In the genomic region with DNA sequence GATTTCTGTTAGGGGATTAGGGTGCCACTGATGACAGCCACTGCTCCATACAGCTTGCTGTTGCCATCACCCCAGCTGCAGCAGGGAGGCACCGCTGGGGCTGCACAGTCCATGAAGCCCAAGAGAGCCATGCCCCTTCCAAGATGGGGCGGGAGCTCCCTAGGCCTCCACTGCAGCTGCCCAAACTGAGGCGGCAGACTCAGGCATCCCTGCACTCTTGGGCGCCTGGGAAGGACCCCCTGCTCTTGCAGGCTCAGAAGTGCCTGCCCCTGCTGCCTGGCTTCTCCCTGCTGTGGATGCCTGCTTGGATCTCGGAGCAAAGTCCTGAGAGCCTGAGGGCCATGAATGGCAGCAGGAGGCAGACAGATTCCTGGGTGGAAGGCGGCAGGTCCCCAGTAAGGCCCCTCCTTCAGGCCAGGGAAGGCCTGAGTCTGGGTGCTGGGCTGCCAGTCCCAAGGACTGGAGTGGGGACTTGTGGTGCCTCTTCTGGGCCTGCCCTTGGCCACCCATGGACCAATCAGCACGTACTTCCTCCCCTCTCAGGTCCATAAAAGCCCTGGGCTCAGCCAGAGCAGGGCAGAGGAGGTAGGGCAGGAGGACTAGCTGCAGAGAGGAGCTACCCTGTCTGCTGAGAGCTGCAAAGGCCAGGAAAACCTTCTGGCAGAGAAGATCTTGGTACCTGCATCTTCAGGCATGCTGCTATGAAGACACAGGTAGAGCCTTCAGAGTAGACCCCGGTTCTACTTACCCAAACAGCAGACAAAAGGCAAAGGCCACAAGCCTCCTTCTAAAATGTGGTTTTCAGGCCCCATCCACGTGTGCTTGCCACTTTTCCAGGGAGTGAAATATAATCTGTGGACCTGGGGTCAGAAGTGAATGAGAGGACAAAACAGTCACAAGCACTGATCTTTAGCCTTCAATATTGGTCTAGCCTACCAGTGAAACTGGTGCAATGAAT, we compare ENCODE assay signal across 1 cellular context.
TF ChIP-seq lines count a peak whose summit lies in the region.

No MANE protein-coding gene starts in this region.

TF ChIP-seq in HepG2, 621 proteins besides CTCF, POLR2A, EP300 and RAD21 (continued from another document and continues in another):
- TF ChIP-seq STAT6 (CRISPR knock-in tag; IDR thresholded peaks at IDR 0.05; ENCODE audit: borderline replicate concordance): peak; percentile 90; the same call in 1 of the 2 replicates
- TF ChIP-seq RBM22 (optimal IDR thresholded peaks at IDR 0.05; ENCODE audit: low read length): no peak
- TF ChIP-seq, protein P1, sequence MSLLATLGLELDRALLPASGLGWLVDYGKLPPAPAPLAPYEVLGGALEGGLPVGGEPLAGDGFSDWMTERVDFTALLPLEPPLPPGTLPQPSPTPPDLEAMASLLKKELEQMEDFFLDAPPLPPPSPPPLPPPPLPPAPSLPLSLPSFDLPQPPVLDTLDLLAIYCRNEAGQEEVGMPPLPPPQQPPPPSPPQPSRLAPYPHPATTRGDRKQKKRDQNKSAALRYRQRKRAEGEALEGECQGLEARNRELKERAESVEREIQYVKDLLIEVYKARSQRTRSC (CRISPR knock-in tag; IDR thresholded peaks at IDR 0.05; ENCODE audit: low read depth): peak; percentile 77; the same call in 1 of the 2 replicates
- TF ChIP-seq, protein P2, sequence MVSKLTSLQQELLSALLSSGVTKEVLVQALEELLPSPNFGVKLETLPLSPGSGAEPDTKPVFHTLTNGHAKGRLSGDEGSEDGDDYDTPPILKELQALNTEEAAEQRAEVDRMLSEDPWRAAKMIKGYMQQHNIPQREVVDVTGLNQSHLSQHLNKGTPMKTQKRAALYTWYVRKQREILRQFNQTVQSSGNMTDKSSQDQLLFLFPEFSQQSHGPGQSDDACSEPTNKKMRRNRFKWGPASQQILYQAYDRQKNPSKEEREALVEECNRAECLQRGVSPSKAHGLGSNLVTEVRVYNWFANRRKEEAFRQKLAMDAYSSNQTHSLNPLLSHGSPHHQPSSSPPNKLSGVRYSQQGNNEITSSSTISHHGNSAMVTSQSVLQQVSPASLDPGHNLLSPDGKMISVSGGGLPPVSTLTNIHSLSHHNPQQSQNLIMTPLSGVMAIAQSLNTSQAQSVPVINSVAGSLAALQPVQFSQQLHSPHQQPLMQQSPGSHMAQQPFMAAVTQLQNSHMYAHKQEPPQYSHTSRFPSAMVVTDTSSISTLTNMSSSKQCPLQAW (CRISPR knock-in tag; IDR thresholded peaks at IDR 0.05): peak; percentile 89
- no peak for TF ChIP-seq FOXA1 (IDR thresholded peaks at IDR 0.05)
- 0 out of 2 replicates have a peak, but pooled peaks have one; percentile 6 for TF ChIP-seq FOXA1 (CRISPR knock-in tag; IDR thresholded peaks at IDR 0.05)
- TF ChIP-seq HMG20A (CRISPR knock-in tag; IDR thresholded peaks at IDR 0.05; ENCODE audit: borderline replicate concordance): peak; percentile 36; the same call in 1 of the 2 replicates
- no peak for TF ChIP-seq NFE2 (CRISPR knock-in tag; IDR thresholded peaks at IDR 0.05)
- TF ChIP-seq ZBTB21 (CRISPR knock-in tag; IDR thresholded peaks at IDR 0.05): no peak
- TF ChIP-seq NFE2L1 (CRISPR knock-in tag; IDR thresholded peaks at IDR 0.05; ENCODE audit: borderline replicate concordance): peak; percentile 36; the same call in 1 of the 2 replicates
- TF ChIP-seq, protein P3, sequence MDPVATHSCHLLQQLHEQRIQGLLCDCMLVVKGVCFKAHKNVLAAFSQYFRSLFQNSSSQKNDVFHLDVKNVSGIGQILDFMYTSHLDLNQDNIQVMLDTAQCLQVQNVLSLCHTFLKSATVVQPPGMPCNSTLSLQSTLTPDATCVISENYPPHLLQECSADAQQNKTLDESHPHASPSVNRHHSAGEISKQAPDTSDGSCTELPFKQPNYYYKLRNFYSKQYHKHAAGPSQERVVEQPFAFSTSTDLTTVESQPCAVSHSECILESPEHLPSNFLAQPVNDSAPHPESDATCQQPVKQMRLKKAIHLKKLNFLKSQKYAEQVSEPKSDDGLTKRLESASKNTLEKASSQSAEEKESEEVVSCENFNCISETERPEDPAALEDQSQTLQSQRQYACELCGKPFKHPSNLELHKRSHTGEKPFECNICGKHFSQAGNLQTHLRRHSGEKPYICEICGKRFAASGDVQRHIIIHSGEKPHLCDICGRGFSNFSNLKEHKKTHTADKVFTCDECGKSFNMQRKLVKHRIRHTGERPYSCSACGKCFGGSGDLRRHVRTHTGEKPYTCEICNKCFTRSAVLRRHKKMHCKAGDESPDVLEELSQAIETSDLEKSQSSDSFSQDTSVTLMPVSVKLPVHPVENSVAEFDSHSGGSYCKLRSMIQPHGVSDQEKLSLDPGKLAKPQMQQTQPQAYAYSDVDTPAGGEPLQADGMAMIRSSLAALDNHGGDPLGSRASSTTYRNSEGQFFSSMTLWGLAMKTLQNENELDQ (CRISPR knock-in tag; IDR thresholded peaks at IDR 0.05; ENCODE audit: borderline replicate concordance): 0 out of 2 replicates have a peak, but pooled peaks have one; percentile 3
- TF ChIP-seq, protein P4, sequence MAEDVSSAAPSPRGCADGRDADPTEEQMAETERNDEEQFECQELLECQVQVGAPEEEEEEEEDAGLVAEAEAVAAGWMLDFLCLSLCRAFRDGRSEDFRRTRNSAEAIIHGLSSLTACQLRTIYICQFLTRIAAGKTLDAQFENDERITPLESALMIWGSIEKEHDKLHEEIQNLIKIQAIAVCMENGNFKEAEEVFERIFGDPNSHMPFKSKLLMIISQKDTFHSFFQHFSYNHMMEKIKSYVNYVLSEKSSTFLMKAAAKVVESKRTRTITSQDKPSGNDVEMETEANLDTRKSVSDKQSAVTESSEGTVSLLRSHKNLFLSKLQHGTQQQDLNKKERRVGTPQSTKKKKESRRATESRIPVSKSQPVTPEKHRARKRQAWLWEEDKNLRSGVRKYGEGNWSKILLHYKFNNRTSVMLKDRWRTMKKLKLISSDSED (CRISPR knock-in tag; IDR thresholded peaks at IDR 0.05): no peak
- peak; percentile 79 for TF ChIP-seq IKZF4 (CRISPR knock-in tag; IDR thresholded peaks at IDR 0.05; ENCODE audit: borderline replicate concordance, low read depth, not compliant biosample characterization)
- TF ChIP-seq CENPX (CRISPR knock-in tag; IDR thresholded peaks at IDR 0.05): no peak
- no peak for TF ChIP-seq KLF11 (CRISPR knock-in tag; IDR thresholded peaks at IDR 0.05)
- TF ChIP-seq U2AF2 (IDR thresholded peaks at IDR 0.05; ENCODE audit: low read depth, low read length): no peak
- no peak for TF ChIP-seq MTA3 (CRISPR knock-in tag; IDR thresholded peaks at IDR 0.05)
- 0 out of 2 replicates have a peak, but pooled peaks have one; percentile 44 for TF ChIP-seq CREB3 (CRISPR knock-in tag; IDR thresholded peaks at IDR 0.05)
- TF ChIP-seq BRCA1 (CRISPR knock-in tag; IDR thresholded peaks at IDR 0.05): 0 out of 2 replicates have a peak, but pooled peaks have one; percentile 31
- no peak for TF ChIP-seq ATF4 (CRISPR knock-in tag; IDR thresholded peaks at IDR 0.05)
- TF ChIP-seq SMAD9 (CRISPR knock-in tag; IDR thresholded peaks at IDR 0.05): no peak
- TF ChIP-seq, protein P5, sequence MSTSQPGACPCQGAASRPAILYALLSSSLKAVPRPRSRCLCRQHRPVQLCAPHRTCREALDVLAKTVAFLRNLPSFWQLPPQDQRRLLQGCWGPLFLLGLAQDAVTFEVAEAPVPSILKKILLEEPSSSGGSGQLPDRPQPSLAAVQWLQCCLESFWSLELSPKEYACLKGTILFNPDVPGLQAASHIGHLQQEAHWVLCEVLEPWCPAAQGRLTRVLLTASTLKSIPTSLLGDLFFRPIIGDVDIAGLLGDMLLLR (CRISPR knock-in tag; IDR thresholded peaks at IDR 0.05): no peak
- TF ChIP-seq ATRX (CRISPR knock-in tag; IDR thresholded peaks at IDR 0.05; ENCODE audit: borderline replicate concordance): no peak
- TF ChIP-seq, protein P6, sequence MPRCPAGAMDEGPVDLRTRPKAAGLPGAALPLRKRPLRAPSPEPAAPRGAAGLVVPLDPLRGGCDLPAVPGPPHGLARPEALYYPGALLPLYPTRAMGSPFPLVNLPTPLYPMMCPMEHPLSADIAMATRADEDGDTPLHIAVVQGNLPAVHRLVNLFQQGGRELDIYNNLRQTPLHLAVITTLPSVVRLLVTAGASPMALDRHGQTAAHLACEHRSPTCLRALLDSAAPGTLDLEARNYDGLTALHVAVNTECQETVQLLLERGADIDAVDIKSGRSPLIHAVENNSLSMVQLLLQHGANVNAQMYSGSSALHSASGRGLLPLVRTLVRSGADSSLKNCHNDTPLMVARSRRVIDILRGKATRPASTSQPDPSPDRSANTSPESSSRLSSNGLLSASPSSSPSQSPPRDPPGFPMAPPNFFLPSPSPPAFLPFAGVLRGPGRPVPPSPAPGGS (CRISPR knock-in tag; IDR thresholded peaks at IDR 0.05): peak; percentile 82
- TF ChIP-seq REPIN1 (CRISPR knock-in tag; IDR thresholded peaks at IDR 0.05; ENCODE audit: borderline replicate concordance, low read depth): peak; percentile 62
- TF ChIP-seq AKNA (CRISPR knock-in tag; IDR thresholded peaks at IDR 0.05; ENCODE audit: borderline replicate concordance): no peak
- TF ChIP-seq ZNF101 (CRISPR knock-in tag; IDR thresholded peaks at IDR 0.05; ENCODE audit: borderline replicate concordance, low read depth): 0 out of 2 replicates have a peak, but pooled peaks have one; percentile 28
- 0 out of 2 replicates have a peak, but pooled peaks have one; percentile 65 for TF ChIP-seq ZNF431 (CRISPR knock-in tag; IDR thresholded peaks at IDR 0.05; ENCODE audit: borderline replicate concordance, low read depth)
- peak; percentile 84 for TF ChIP-seq ZIK1 (CRISPR knock-in tag; IDR thresholded peaks at IDR 0.05; ENCODE audit: borderline replicate concordance, low read depth)
- TF ChIP-seq STAG1 (CRISPR knock-in tag; IDR thresholded peaks at IDR 0.05): no peak
- TF ChIP-seq MTF2 (CRISPR knock-in tag; IDR thresholded peaks at IDR 0.05; ENCODE audit: borderline replicate concordance): 0 out of 2 replicates have a peak, but pooled peaks have one; percentile 48
- TF ChIP-seq, protein P7, sequence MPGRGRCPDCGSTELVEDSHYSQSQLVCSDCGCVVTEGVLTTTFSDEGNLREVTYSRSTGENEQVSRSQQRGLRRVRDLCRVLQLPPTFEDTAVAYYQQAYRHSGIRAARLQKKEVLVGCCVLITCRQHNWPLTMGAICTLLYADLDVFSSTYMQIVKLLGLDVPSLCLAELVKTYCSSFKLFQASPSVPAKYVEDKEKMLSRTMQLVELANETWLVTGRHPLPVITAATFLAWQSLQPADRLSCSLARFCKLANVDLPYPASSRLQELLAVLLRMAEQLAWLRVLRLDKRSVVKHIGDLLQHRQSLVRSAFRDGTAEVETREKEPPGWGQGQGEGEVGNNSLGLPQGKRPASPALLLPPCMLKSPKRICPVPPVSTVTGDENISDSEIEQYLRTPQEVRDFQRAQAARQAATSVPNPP (CRISPR knock-in tag; IDR thresholded peaks at IDR 0.05): peak; percentile 34; the same call in 1 of the 2 replicates
